In the genomic region with DNA sequence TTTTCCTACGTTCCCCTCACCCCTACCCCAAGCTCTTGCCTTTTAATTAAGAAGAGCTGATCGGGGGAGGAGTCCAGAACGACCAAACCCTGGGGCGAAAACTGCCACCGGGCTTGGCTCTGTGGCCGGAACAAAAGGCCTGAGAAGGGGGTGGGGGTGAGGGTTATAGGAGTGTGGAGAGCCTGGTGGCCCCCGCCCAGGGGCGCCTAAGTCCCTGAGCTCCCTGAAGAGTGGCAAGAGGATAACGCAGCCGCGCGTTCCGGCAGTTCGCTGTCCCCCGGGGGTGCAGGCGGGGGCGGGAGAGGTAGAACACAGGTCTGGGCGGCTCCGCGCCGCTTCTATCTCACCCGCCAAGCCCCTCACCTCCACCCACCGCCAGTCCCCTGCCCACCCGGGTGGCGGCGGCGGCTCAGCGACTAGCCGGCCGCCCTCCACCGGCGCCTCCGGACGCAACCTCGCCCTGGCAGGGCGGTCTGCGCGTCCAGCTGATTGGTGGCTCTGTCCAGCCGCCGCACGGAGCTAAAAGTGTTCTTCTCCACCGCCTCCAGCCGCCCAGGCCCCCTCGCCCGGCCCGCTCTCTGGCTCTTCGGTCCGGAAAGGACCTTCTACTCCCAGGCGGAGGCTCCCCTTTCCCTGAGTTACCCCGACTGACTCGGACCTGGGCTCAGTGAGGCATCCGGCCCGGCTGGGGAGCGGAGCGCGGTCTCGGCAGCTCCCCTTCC, we compare ENCODE assay signal across 8 cellular contexts.
DNase-seq lines count a peak whose midpoint lies in the region; ATAC-seq and TF ChIP-seq lines count a peak whose summit lies in the region.

No MANE protein-coding gene starts in this region.

- H3K4me3 ChIP-seq in RWPE2 (ENCODE audit: severe bottlenecking) (peak overlapping the region; percentile 40), foreskin fibroblast (ENCODE audit: low read depth in 1 of 2, low read length in 2 of 2) (peak overlapping the region; percentile 71 to 87)

- H3K36me3 ChIP-seq in RWPE2 (ENCODE audit: low read depth), result no peaks in the 10 kb centered on the region

- ATAC-seq in RWPE2 (ENCODE audit: low read depth), result peak; percentile 58
- no peak for ATAC-seq in HG02623 (IDR thresholded peaks at IDR 0.05; ENCODE audit: unreplicated experiment)
- ATAC-seq in HG03135 (IDR thresholded peaks at IDR 0.05; ENCODE audit: unreplicated experiment), result no peak
- no peak for ATAC-seq in GM21390 (IDR thresholded peaks at IDR 0.05; ENCODE audit: unreplicated experiment)

- no peaks in the 10 kb centered on the region for H3K9me3 ChIP-seq in RWPE2 (ENCODE audit: severe bottlenecking)

- no peaks in the 10 kb centered on the region for H3K4me1 ChIP-seq in RWPE2 (ENCODE audit: insufficient read depth, poor library complexity, severe bottlenecking)

- TF ChIP-seq CTCF in RWPE2 (IDR thresholded peaks at IDR 0.05; ENCODE audit: poor library complexity, severe bottlenecking) (no peak), foreskin fibroblast (IDR thresholded peaks at IDR 0.05; ENCODE audit: low read depth, low read length) (no peak)

- peaks cover 38% of the 10 kb centered on the region for H3K27me3 ChIP-seq in RWPE2 (ENCODE audit: insufficient read depth, poor library complexity, severe bottlenecking)

- H3K27ac ChIP-seq in RWPE2 (ENCODE audit: poor library complexity, severe bottlenecking), result peak overlapping the region; percentile 3

- DNase-seq in GM03348 (ENCODE audit: low spot score) (peak; percentile 85), RWPE2 (ENCODE audit: low spot score) (no peak), foreskin fibroblast (peak; percentile 39 to 76), retina (peak; percentile 88), Ammon's horn (ENCODE audit: low spot score) (no peak)

Comparison
In these comparisons a context has a peak if more than half of its experiments do, and no peak if none do; other contexts are left out.
1. DNase-seq: peak in GM03348 (single experiment), foreskin fibroblast (2 of 2) and retina (single experiment); none in RWPE2 (single experiment) and Ammon's horn (single experiment).